ENCODE assay signal across 11 cellular contexts in the genomic region with DNA sequence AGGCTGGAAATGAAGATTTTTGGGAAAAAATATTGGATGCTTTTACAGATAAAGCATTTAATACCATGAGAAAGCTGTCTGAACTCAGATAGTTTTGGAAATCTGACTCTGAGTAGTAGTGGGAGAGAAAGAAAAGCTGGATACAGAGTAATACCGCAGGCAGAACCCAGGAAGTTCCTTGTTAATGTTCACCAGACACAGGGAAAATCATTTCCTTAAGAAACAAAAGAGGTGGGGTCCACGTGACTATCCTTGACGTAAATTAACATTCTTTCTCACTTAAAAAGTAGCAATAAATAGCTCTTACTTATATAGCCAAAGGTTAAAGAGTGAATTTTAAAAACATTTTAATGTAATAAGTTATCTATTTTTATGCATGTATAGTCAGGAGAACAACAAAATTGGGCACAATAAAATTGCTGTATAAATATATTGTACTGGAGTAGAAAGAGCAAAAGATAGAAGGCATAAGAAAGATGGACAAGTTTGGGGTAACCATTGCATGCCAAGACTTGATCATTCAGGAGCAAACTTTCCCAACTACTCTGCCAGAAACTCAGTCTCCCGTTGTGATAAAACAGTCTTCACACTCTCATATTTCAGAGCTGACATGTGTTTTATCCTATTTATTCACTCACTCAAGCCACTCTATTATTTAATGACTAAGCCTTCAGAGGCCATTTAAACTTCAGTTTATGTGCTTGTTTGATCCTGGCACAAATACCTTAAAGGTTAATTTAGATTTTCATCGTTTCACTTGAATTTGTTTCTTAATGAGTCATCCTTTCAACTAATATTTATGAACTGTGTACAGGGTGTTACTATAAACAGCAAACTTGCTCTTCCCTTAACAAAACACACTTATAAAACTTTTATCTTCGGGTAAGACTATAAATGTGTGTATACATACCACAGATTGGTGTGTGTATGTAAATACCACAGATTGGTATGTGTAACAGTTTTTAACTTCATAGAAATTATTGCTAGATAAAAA.
DNase-seq lines count a peak whose midpoint lies in the region; ATAC-seq, FAIRE-seq and TF ChIP-seq lines count a peak whose summit lies in the region.
"Had no signal": no experiment of that assay in that cellular context is flagged by ENCODE, and none has a peak within 500 bp of the region (broad histone marks: within the 10 kb centered on the region; RNA-seq: fewer than 3 reads in every experiment).

No MANE protein-coding gene starts in this region.

- CTCF ChIA-PET in endothelial cell of umbilical vein (lab: Charles Lee), result interaction anchor here (0.9 to 1.8 kb wide), 4 partner anchors 10 to 218 kb away, joined by 3 to 6 read pairs (median 3); no protein-coding TSS in a partner anchor
- CTCF ChIA-PET in CD8-positive, alpha-beta T cell (lab: Charles Lee), result no interaction called here

- H3K79me2 ChIP-seq in endothelial cell of umbilical vein (ENCODE audit: control insufficient read depth, insufficient read depth, low read length) (no peaks in the 10 kb centered on the region), osteoblast (ENCODE audit: insufficient read depth, low read length) (no peaks in the 10 kb centered on the region)

- DNase-seq in DMS153 treated with DMSO at 0.1 percent for 48 hours (lab: John Stamatoyannopoulos, UW; ENCODE audit: unreplicated experiment) (peak; percentile 8), NCI-H446 treated with DMSO at 0.1 percent for 48 hours (lab: John Stamatoyannopoulos, UW) (peak; percentile 67), endothelial cell of umbilical vein (ENCODE audit: low read depth, low spot score) (peak; percentile 41), osteoblast (ENCODE audit: insufficient read length, low spot score, missing footprints) (peak; percentile 49), cerebellar nuclear complex (lab: John Stamatoyannopoulos, UW) (no peak), D721Med (ENCODE audit: insufficient read length, low spot score) (no peak)
- DNase-seq in CD8-positive, alpha-beta T cell, result no peak
- DNase-seq: Kasumi-1, T-helper 17 cell had no signal

- FAIRE-seq in endothelial cell of umbilical vein (lab: Jason Lieb, UNC), result peak; percentile 47
- FAIRE-seq in D721Med (lab: Jason Lieb, UNC), result no peak

- peaks cover 7% of the 10 kb centered on the region for H3K4me1 ChIP-seq in endothelial cell of umbilical vein (ENCODE audit: control insufficient read depth, extremely low read depth, insufficient read depth, low read length)
- H3K4me1 ChIP-seq in osteoblast (ENCODE audit: insufficient read depth, low read length), result peaks cover 9% of the 10 kb centered on the region
- no peaks in the 10 kb centered on the region for H3K4me1 ChIP-seq in CD8-positive, alpha-beta T cell (ENCODE audit: insufficient read depth, low read length)

- H4K20me1 ChIP-seq in endothelial cell of umbilical vein (replicated peaks; ENCODE audit: control insufficient read depth, extremely low read depth, insufficient read depth, low read length), result no peaks in the 10 kb centered on the region
- no peaks in the 10 kb centered on the region for H4K20me1 ChIP-seq in osteoblast (ENCODE audit: insufficient read depth, low read length)

- H3K9me3 ChIP-seq in endothelial cell of umbilical vein (replicated peaks; ENCODE audit: control insufficient read depth, insufficient read depth, low read length) (no peaks in the 10 kb centered on the region), osteoblast (ENCODE audit: low read depth, low read length) (no peaks in the 10 kb centered on the region)
- H3K9me3 ChIP-seq in CD8-positive, alpha-beta T cell (ENCODE audit: low read length), result no peaks in the 10 kb centered on the region

- intact Hi-C loops in endothelial cell of umbilical vein (cut with micrococcal nuclease), result loop anchor here (1.0 kb wide), 1 partner anchor 35 kb away; no protein-coding TSS in a partner anchor
- intact Hi-C loops in CD8-positive, alpha-beta T cell (cut with DNase I, micrococcal nuclease), result no loop called here

- H3K4me3 Mint-ChIP-seq in CD8-positive, alpha-beta T cell, result no peak overlapping the region
- H3K4me3 Mint-ChIP-seq: activated naive CD8-positive, alpha-beta T cell; T-helper 17 cell had no signal

- H2AFZ ChIP-seq in endothelial cell of umbilical vein (ENCODE audit: low read depth, low read length) (peak overlapping the region; percentile 3), osteoblast (ENCODE audit: low read length) (peak overlapping the region; percentile 52)

- no peaks in the 10 kb centered on the region for H3K36me3 ChIP-seq in endothelial cell of umbilical vein (ENCODE audit: control insufficient read depth in 2 of 2, extremely low read depth in 1 of 2, insufficient read depth in 2 of 2, low read length in 2 of 2)
- H3K36me3 ChIP-seq in osteoblast (ENCODE audit: insufficient read depth, low read length), result no peaks in the 10 kb centered on the region
- no peaks in the 10 kb centered on the region for H3K36me3 ChIP-seq in CD8-positive, alpha-beta T cell (ENCODE audit: insufficient read depth, low read length)

- no peaks in the 10 kb centered on the region for H3K9me1 ChIP-seq in endothelial cell of umbilical vein (replicated peaks; ENCODE audit: control insufficient read depth, extremely low read depth, insufficient read depth, low read length)

- no peak overlapping the region for H3K9ac ChIP-seq in endothelial cell of umbilical vein (replicated peaks; ENCODE audit: extremely low read depth, insufficient read depth, low read length)

- H3K4me2 ChIP-seq in endothelial cell of umbilical vein (ENCODE audit: insufficient read depth, low read length) (no peak overlapping the region), osteoblast (ENCODE audit: insufficient read depth, low read length) (peak overlapping the region; percentile 2)

- BruUV-seq in endothelial cell of umbilical vein (replicated peaks; lab: Mats Ljungman, UMichigan), result no TSS peak

- H3K4me3 ChIP-seq in endothelial cell of umbilical vein (replicated peaks in 1 of 3; ENCODE audit: insufficient read depth in 1 of 3, low read depth in 1 of 3, low read length in 3 of 3) (no peak overlapping the region), osteoblast (ENCODE audit: insufficient read depth, low read length) (no peak overlapping the region)
- H3K4me3 ChIP-seq in CD8-positive, alpha-beta T cell (ENCODE audit: low read depth, low read length), result no peak overlapping the region

- no peak overlapping the region for H3K27ac Mint-ChIP-seq in CD8-positive, alpha-beta T cell
- H3K27ac Mint-ChIP-seq: activated naive CD8-positive, alpha-beta T cell; T-helper 17 cell had no signal

- TF ChIP-seq POLR2A in endothelial cell of umbilical vein (IDR thresholded peaks at IDR 0.05; ENCODE audit: low read depth, low read length) (no peak), GM18505 (IDR thresholded peaks at IDR 0.05; ENCODE audit: borderline replicate concordance, extremely low read depth, insufficient read depth, insufficient read length) (no peak)

- H3K4me1 Mint-ChIP-seq in CD8-positive, alpha-beta T cell (ENCODE audit: low read depth), result no peaks in the 10 kb centered on the region
- H3K4me1 Mint-ChIP-seq: T-helper 17 cell had no signal

- no peaks in the 10 kb centered on the region for H3K27me3 Mint-ChIP-seq in CD8-positive, alpha-beta T cell (ENCODE audit: low read depth)
- H3K27me3 Mint-ChIP-seq: T-helper 17 cell had no signal

- TF ChIP-seq CTCF in endothelial cell of umbilical vein (IDR thresholded peaks at IDR 0.05; ENCODE audit: extremely low read depth in 1 of 2, insufficient read depth in 1 of 2, low read depth in 1 of 2, low read length in 2 of 2), result no peak
- TF ChIP-seq CTCF in osteoblast (IDR thresholded peaks at IDR 0.05; ENCODE audit: extremely low read depth, low read depth, low read length), result no peak
- no peak for TF ChIP-seq CTCF in D721Med (IDR thresholded peaks at IDR 0.05; ENCODE audit: insufficient read depth, missing control alignments)
- TF ChIP-seq CTCF in CD8-positive, alpha-beta T cell (IDR thresholded peaks at IDR 0.05), result no peak

- H3K36me3 Mint-ChIP-seq in CD8-positive, alpha-beta T cell, result no peaks in the 10 kb centered on the region
- H3K36me3 Mint-ChIP-seq: activated naive CD8-positive, alpha-beta T cell had no signal

- H3K27me3 ChIP-seq in endothelial cell of umbilical vein (ENCODE audit: control insufficient read depth in 2 of 2, insufficient read depth in 2 of 2, low read length in 2 of 2), result no peaks in the 10 kb centered on the region
- H3K27me3 ChIP-seq in osteoblast (ENCODE audit: insufficient read depth, low read length), result no peaks in the 10 kb centered on the region
- no peaks in the 10 kb centered on the region for H3K27me3 ChIP-seq in CD8-positive, alpha-beta T cell (ENCODE audit: insufficient read depth, low read length)

- dilution Hi-C loops in endothelial cell of umbilical vein (cut with MboI; ENCODE audit: extremely low pct_ligation_motif_present, low sequenced_read_pairs), result no loop called here

- POLR2A ChIA-PET in endothelial cell of umbilical vein (lab: Charles Lee), result no interaction called here
- POLR2A ChIA-PET in CD8-positive, alpha-beta T cell (lab: Charles Lee), result no interaction called here

- H3K9me3 Mint-ChIP-seq in CD8-positive, alpha-beta T cell, result no peaks in the 10 kb centered on the region

- H3K27ac ChIP-seq in endothelial cell of umbilical vein (ENCODE audit: insufficient read depth, low read depth, low read length) (no peak overlapping the region), osteoblast (ENCODE audit: low read depth, low read length) (peak overlapping the region; percentile 7)
- no peak overlapping the region for H3K27ac ChIP-seq in CD8-positive, alpha-beta T cell (ENCODE audit: low read depth, low read length)

- ATAC-seq in GM18505 (IDR thresholded peaks at IDR 0.05; ENCODE audit: unreplicated experiment), result no peak
- ATAC-seq in CD8-positive, alpha-beta T cell, result no peak
- ATAC-seq: T-helper 17 cell had no signal

TF ChIP-seq in endothelial cell of umbilical vein, 7 proteins besides CTCF, POLR2A, EP300 and RAD21:
- TF ChIP-seq FOS (IDR thresholded peaks at IDR 0.05; ENCODE audit: borderline replicate concordance, insufficient read depth, low read length) (no peak), JUN (IDR thresholded peaks at IDR 0.05; ENCODE audit: borderline replicate concordance, insufficient read depth, insufficient read length, low read depth) (peak; percentile 2), GATA2 (IDR thresholded peaks at IDR 0.05; ENCODE audit: insufficient read depth, insufficient read length, low read depth, low read length) (no peak), MYC (IDR thresholded peaks at IDR 0.05; ENCODE audit: low read depth, low read length) (no peak), POLR2AphosphoS5 (IDR thresholded peaks at IDR 0.05; ENCODE audit: insufficient read depth, low read depth, low read length) (no peak), EZH2 (IDR thresholded peaks at IDR 0.05; ENCODE audit: borderline replicate concordance, low read depth, low read length, severe bottlenecking) (no peak)
- TF ChIP-seq, protein P1, sequence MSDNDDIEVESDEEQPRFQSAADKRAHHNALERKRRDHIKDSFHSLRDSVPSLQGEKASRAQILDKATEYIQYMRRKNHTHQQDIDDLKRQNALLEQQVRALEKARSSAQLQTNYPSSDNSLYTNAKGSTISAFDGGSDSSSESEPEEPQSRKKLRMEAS (IDR thresholded peaks at IDR 0.05; ENCODE audit: insufficient read depth, insufficient read length), result no peak

Comparison
In these comparisons a context has a peak if more than half of its experiments do, and no peak if none do; other contexts are left out.
1. DNase-seq: peak in DMS153 treated with DMSO at 0.1 percent for 48 hours (single experiment), NCI-H446 treated with DMSO at 0.1 percent for 48 hours (single experiment), endothelial cell of umbilical vein (single experiment) and osteoblast (single experiment); none in cerebellar nuclear complex (0 of 2), D721Med (single experiment) and CD8-positive, alpha-beta T cell (0 of 7).